Comparison of ENCODE assay signal across 31 cellular contexts in the genomic region with DNA sequence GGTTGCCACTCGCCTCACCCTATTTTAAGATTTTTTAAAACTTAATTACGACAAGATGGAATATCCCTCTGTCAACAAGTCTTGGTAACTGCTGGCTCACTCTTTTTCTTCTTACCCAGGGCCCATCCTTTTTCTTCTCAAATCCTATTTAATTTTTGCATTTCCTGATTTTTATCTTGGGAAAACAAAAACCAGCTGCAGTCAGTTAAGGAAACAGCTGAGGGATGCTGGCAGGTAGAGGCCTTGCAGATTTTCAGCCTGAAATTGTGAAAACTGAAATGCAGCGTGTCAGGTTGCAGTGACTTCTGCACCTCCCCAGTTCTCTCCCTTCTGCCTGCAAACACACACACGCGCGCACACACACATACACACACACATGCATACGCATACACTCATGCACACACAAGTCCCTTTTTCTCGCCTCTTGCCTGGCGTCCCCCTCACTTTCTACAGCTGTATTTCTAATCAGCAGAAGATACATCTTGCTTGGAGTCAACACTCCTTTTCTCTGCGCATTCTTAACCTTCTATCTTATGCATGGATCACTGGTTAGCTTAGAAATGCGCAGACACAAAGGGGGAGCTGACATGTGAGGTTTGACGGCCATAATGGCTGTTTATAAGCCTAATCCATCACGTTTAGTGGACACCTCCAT.
A peak's percentile ranks its signal among the peaks of the same experiment; 100 is the strongest.
DNase-seq lines count a peak whose midpoint lies in the region; ATAC-seq and TF ChIP-seq lines count a peak whose summit lies in the region.
"Had no signal": no experiment of that assay in that cellular context is flagged by ENCODE, and none has a peak within 500 bp of the region (broad histone marks: within the 10 kb centered on the region; RNA-seq: fewer than 3 reads in every experiment).

No MANE protein-coding gene starts in this region.

- no peaks in the 10 kb centered on the region for H3K36me3 ChIP-seq in BLaER1
- no peaks in the 10 kb centered on the region for H3K36me3 ChIP-seq in neuron (ENCODE audit: insufficient read depth, low read length)
- H3K36me3 ChIP-seq: colonic mucosa, left ventricle myocardium inferior, SJCRH30, upper lobe of left lung had no signal

- H3K4me3 ChIP-seq in BLaER1 (no peak overlapping the region), neuron (ENCODE audit: low read length) (no peak overlapping the region)
- H3K4me3 ChIP-seq: colonic mucosa, left ventricle myocardium inferior, SJCRH30, skin epidermis, upper lobe of left lung had no signal

- no peaks in the 10 kb centered on the region for H3K36me3 Mint-ChIP-seq in glutamatergic neuron (ENCODE audit: unreplicated experiment)
- no peaks in the 10 kb centered on the region for H3K36me3 Mint-ChIP-seq in activated CD4-positive, alpha-beta T cell treated with anti-CD3 and anti-CD28 coated beads, Interleukin-2, amount 10 ng/mL, durations not matched to agents 7 days and 5 days (ENCODE audit: low read depth)
- H3K36me3 Mint-ChIP-seq: activated naive CD8-positive, alpha-beta T cell treated with anti-CD3 and anti-CD28 coated beads, Interleukin-2, amount 10 ng/mL, durations not matched to agents 7 days and 5 days; CD4-positive, CD25-positive, alpha-beta regulatory T cell; IgD-negative memory B cell; stimulated activated memory B cell treated with anti-CD40 and anti-IgM and Interleukin-4, amounts not matched to agents 10 μg/mL and 1 μg/mL and 100 μg/mL, for 72 hours; T-cell had no signal

- H3K27me3 Mint-ChIP-seq in glutamatergic neuron (ENCODE audit: unreplicated experiment): peaks cover 5% of the 10 kb centered on the region
- no peaks in the 10 kb centered on the region for H3K27me3 Mint-ChIP-seq in activated CD4-positive, alpha-beta T cell treated with anti-CD3 and anti-CD28 coated beads, Interleukin-2, amount 10 ng/mL, durations not matched to agents 7 days and 5 days
- H3K27me3 Mint-ChIP-seq: activated B cell treated with CpG ODN at 0.5 μM for 24 hours; activated naive CD8-positive, alpha-beta T cell treated with anti-CD3 and anti-CD28 coated beads, Interleukin-2, amount 10 ng/mL, durations not matched to agents 7 days and 5 days; CD4-positive, CD25-positive, alpha-beta regulatory T cell; IgD-negative memory B cell; stimulated activated memory B cell treated with anti-CD40 and anti-IgM and Interleukin-4, amounts not matched to agents 10 μg/mL and 1 μg/mL and 100 μg/mL, for 72 hours had no signal

- peaks cover 26% of the 10 kb centered on the region for H3K4me1 Mint-ChIP-seq in glutamatergic neuron (ENCODE audit: low read depth, unreplicated experiment)
- no peaks in the 10 kb centered on the region for H3K4me1 Mint-ChIP-seq in activated CD4-positive, alpha-beta T cell treated with anti-CD3 and anti-CD28 coated beads, Interleukin-2, amount 10 ng/mL, durations not matched to agents 7 days and 5 days
- H3K4me1 Mint-ChIP-seq: activated B cell treated with CpG ODN at 0.5 μM for 24 hours; activated naive CD8-positive, alpha-beta T cell treated with anti-CD3 and anti-CD28 coated beads, Interleukin-2, amount 10 ng/mL, durations not matched to agents 7 days and 5 days; CD4-positive, CD25-positive, alpha-beta regulatory T cell; stimulated activated memory B cell treated with anti-CD40 and anti-IgM and Interleukin-4, amounts not matched to agents 10 μg/mL and 1 μg/mL and 100 μg/mL, for 72 hours; T-cell had no signal

- H2AFZ ChIP-seq in neuron (ENCODE audit: low read depth, low read length): peak overlapping the region; percentile 89

- H3K4me1 ChIP-seq in BLaER1: peaks cover 41% of the 10 kb centered on the region
- peaks cover 71% of the 10 kb centered on the region for H3K4me1 ChIP-seq in neuron (ENCODE audit: insufficient read depth, low read length)
- H3K4me1 ChIP-seq: colonic mucosa, left ventricle myocardium inferior, SJCRH30, upper lobe of left lung had no signal

- no peaks in the 10 kb centered on the region for H3K27me3 ChIP-seq in BLaER1
- no peaks in the 10 kb centered on the region for H3K27me3 ChIP-seq in neuron (ENCODE audit: insufficient read depth, low read length)
- H3K27me3 ChIP-seq: colonic mucosa, SJCRH30, upper lobe of left lung had no signal

- H3K9me3 ChIP-seq in BLaER1 (no peaks in the 10 kb centered on the region), neuron (ENCODE audit: low read length) (no peaks in the 10 kb centered on the region)
- H3K9me3 ChIP-seq: colonic mucosa, left ventricle myocardium inferior, SJCRH30, upper lobe of left lung had no signal

- DNase-seq in SK-N-DZ (ENCODE audit: low spot score) (peak; percentile 80), glutamatergic neuron (peak; percentile 47), NCI-H524 (lab: John Stamatoyannopoulos, UW) (no peak), hypothalamus (lab: John Stamatoyannopoulos, UW) (no peak)
- no peak for DNase-seq in activated CD4-positive, alpha-beta T cell treated with anti-CD3 and anti-CD28 coated beads, Interleukin-2, amount 10 ng/mL, durations not matched to agents 7 days and 5 days
- DNase-seq: activated B cell treated with CpG ODN at 0.5 μM for 24 hours; activated gamma-delta T cell treated with Interleukin-2 at 50 U/mL for 16 hours; activated naive CD8-positive, alpha-beta T cell treated with anti-CD3 and anti-CD28 coated beads, Interleukin-2, amount 10 ng/mL, durations not matched to agents 7 days and 5 days; activated T-cell treated with anti-CD3 and anti-CD28 coated beads, Interleukin-2, amount 50 U/mL, for 4 hours; CD4-positive, CD25-positive, alpha-beta regulatory T cell; colonic mucosa; effector CD8-positive, alpha-beta T cell; EL; islet precursor cell; left ventricle myocardium inferior; mesenchymal stem cell; NCI-H146; NCI-H2107; NCI-H446; occipital lobe; SJCRH30; T-cell; upper lobe of left lung had no signal

- TF ChIP-seq CTCF in glutamatergic neuron (IDR thresholded peaks at IDR 0.05; ENCODE audit: partially characterized antibody, unreplicated experiment): no peak

- no peaks in the 10 kb centered on the region for H4K20me1 ChIP-seq in BLaER1

- no peak for ATAC-seq in HG03565 (IDR thresholded peaks at IDR 0.05; ENCODE audit: unreplicated experiment)
- ATAC-seq: activated T-cell treated with anti-CD3 and anti-CD28 coated beads, Interleukin-2, amount 50 U/mL, for 4 hours; HCT116; stimulated activated memory B cell treated with anti-CD40 and anti-IgM and Interleukin-4, amounts not matched to agents 10 μg/mL and 1 μg/mL and 100 μg/mL, for 72 hours; T-cell had no signal

- H3K27ac Mint-ChIP-seq in glutamatergic neuron (ENCODE audit: unreplicated experiment): peak overlapping the region; percentile 30
- H3K27ac Mint-ChIP-seq in activated CD4-positive, alpha-beta T cell treated with anti-CD3 and anti-CD28 coated beads, Interleukin-2, amount 10 ng/mL, durations not matched to agents 7 days and 5 days: no peak overlapping the region
- H3K27ac Mint-ChIP-seq: activated B cell treated with CpG ODN at 0.5 μM for 24 hours; activated naive CD8-positive, alpha-beta T cell treated with anti-CD3 and anti-CD28 coated beads, Interleukin-2, amount 10 ng/mL, durations not matched to agents 7 days and 5 days; CD4-positive, CD25-positive, alpha-beta regulatory T cell; IgD-negative memory B cell; stimulated activated memory B cell treated with anti-CD40 and anti-IgM and Interleukin-4, amounts not matched to agents 10 μg/mL and 1 μg/mL and 100 μg/mL, for 72 hours; T-cell had no signal

- no peak overlapping the region for H3K27ac ChIP-seq in BLaER1
- H3K27ac ChIP-seq: colonic mucosa, epithelial cell of prostate, left ventricle myocardium inferior, SJCRH30, skin epidermis, upper lobe of left lung had no signal

- H3K9ac ChIP-seq in BLaER1: no peak overlapping the region

- H3K9me3 Mint-ChIP-seq in glutamatergic neuron (ENCODE audit: unreplicated experiment): peaks cover 4% of the 10 kb centered on the region
- no peaks in the 10 kb centered on the region for H3K9me3 Mint-ChIP-seq in activated CD4-positive, alpha-beta T cell treated with anti-CD3 and anti-CD28 coated beads, Interleukin-2, amount 10 ng/mL, durations not matched to agents 7 days and 5 days
- H3K9me3 Mint-ChIP-seq: activated B cell treated with CpG ODN at 0.5 μM for 24 hours; activated naive CD8-positive, alpha-beta T cell treated with anti-CD3 and anti-CD28 coated beads, Interleukin-2, amount 10 ng/mL, durations not matched to agents 7 days and 5 days; activated T-cell treated with anti-CD3 and anti-CD28 coated beads, Interleukin-2, amount 50 U/mL, for 4 hours had no signal

- 0 out of 2 replicates have a peak overlapping the region, but pooled peaks have one; percentile 1 for H3K4me2 ChIP-seq in BLaER1

- CTCF ChIA-PET in activated CD4-positive, alpha-beta T cell treated with anti-CD3 and anti-CD28 coated beads, Interleukin-2, amount 10 ng/mL, durations not matched to agents 7 days and 5 days (lab: Charles Lee): no interaction called here

- H3K4me3 Mint-ChIP-seq in glutamatergic neuron (ENCODE audit: unreplicated experiment): no peak overlapping the region
- H3K4me3 Mint-ChIP-seq in activated CD4-positive, alpha-beta T cell treated with anti-CD3 and anti-CD28 coated beads, Interleukin-2, amount 10 ng/mL, durations not matched to agents 7 days and 5 days: no peak overlapping the region
- H3K4me3 Mint-ChIP-seq: activated B cell treated with CpG ODN at 0.5 μM for 24 hours; activated naive CD8-positive, alpha-beta T cell treated with anti-CD3 and anti-CD28 coated beads, Interleukin-2, amount 10 ng/mL, durations not matched to agents 7 days and 5 days; activated T-cell treated with anti-CD3 and anti-CD28 coated beads, Interleukin-2, amount 50 U/mL, for 4 hours; CD4-positive, CD25-positive, alpha-beta regulatory T cell; IgD-negative memory B cell; stimulated activated memory B cell treated with anti-CD40 and anti-IgM and Interleukin-4, amounts not matched to agents 10 μg/mL and 1 μg/mL and 100 μg/mL, for 72 hours; T-cell had no signal

- POLR2A ChIA-PET in activated CD4-positive, alpha-beta T cell treated with anti-CD3 and anti-CD28 coated beads, Interleukin-2, amount 10 ng/mL, durations not matched to agents 7 days and 5 days (lab: Charles Lee): no interaction called here

Comparison
In these comparisons a context has a peak if more than half of its experiments do, and no peak if none do; other contexts are left out.
1. DNase-seq: peak in SK-N-DZ (single experiment) and glutamatergic neuron (single experiment); none in NCI-H524 (0 of 2), hypothalamus (0 of 51) and activated CD4-positive, alpha-beta T cell treated with anti-CD3 and anti-CD28 coated beads, Interleukin-2, amount 10 ng/mL, durations not matched to agents 7 days and 5 days (single experiment).